8 cellular contexts compared by ENCODE assay signal in the genomic region with DNA sequence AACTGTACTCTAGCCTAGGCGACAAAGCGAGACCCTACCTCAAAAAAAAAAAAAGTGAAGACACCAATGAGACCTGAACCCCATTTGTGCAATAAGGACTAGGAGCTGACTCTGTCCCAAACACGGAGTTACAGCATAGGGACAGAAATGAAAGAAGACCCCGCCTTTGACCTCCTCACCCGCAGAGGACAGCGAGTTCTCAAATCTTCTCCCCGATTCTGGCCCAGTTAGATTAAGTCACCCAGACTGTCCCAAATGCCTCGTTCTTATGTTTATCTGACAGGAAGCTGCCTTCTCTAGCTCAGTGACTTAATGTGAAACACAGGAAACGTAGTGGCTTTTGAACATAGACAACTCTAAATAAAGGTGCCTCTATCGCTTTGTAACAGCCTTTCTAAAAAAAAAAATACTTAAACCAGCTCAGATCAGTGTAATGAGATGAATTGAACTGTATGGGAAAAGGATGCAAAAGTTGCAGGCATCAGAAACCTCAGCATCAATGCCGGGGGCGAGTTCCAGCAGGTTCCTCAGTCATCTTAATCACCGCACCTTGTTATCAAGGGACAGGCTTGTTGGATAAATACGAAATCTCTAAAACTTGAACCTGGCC. TPM values are rescaled to one million over a fixed set of nuclear protein-coding genes. Genes with fewer than 3 reads are reported as not detected.
DNase-seq lines count a peak whose midpoint lies in the region; ATAC-seq and TF ChIP-seq lines count a peak whose summit lies in the region.

No MANE protein-coding gene starts in this region.

- dilution Hi-C loops in IMR-90 (cut with HindIII; ENCODE audit: low sequenced_read_pairs, unreplicated experiment) = no loop called here

- peak overlapping the region; percentile 70 for H3K27ac ChIP-seq in CD4-positive, alpha-beta memory T cell (ENCODE audit: low read depth, low read length)
- H3K27ac ChIP-seq in IMR-90 (ENCODE audit: insufficient read depth, low read length) = 0 out of 2 replicates have a peak overlapping the region, but pooled peaks have one; percentile 1
- peak overlapping the region in 3 of 5 donors; percentile 27 to 65 (median 49) for H3K27ac ChIP-seq in adrenal gland
- peak overlapping the region; percentile 73 for H3K27ac ChIP-seq in muscle layer of colon (ENCODE audit: low read depth, low read length)

- no peak overlapping the region for H3K4ac ChIP-seq in IMR-90 (ENCODE audit: low read depth, low read length)

- H3K18ac ChIP-seq in IMR-90 (ENCODE audit: low read depth, low read length) = no peak overlapping the region

- H3K27ac Mint-ChIP-seq in CD4-positive, alpha-beta memory T cell = peak overlapping the region; percentile 92 to 99 (median 98)

- H3K9me3 Mint-ChIP-seq in CD4-positive, alpha-beta memory T cell = peaks cover 0 to 2% (median 0%) of the 10 kb centered on the region in 8 donors

- no peak overlapping the region for H2BK20ac ChIP-seq in IMR-90 (ENCODE audit: low read depth, low read length)

- intact Hi-C loops in CD4-positive, alpha-beta memory T cell (cut with micrococcal nuclease) = loop anchor here (1.0 to 2.0 kb wide), 4 partner anchors 8 to 44 kb away; no protein-coding TSS in a partner anchor
- intact Hi-C loops in IMR-90 (cut with micrococcal nuclease) (no loop called here), adrenal gland (cut with DNase I) (loop anchor here in 1 of 2 donors (10.0 kb wide), 1 partner anchor 88 kb away; no protein-coding TSS in a partner anchor)

- H4K8ac ChIP-seq in IMR-90 (ENCODE audit: low read depth in 2 of 2, low read length in 2 of 2) = no peak overlapping the region

- in situ Hi-C loops in IMR-90 (cut with MboI; ENCODE audit: low sequenced_read_pairs) = no loop called here

- peaks cover 65 to 98% (median 83%) of the 10 kb centered on the region in 4 donors for H3K4me1 Mint-ChIP-seq in CD4-positive, alpha-beta memory T cell

- POLR2A ChIA-PET in CD4-positive, alpha-beta memory T cell (lab: Charles Lee; ENCODE audit: partially characterized antibody) = interaction anchor here (0.8 to 59.9 kb wide), 15 partner anchors 5 to 112 kb away, joined by 3 to 2535 read pairs (median 5); a partner anchor contains a TSS
- POLR2A ChIA-PET in IMR-90 (lab: Charles Lee; ENCODE audit: unreplicated experiment) = interaction anchor here (1.1 kb wide), 1 partner anchor 12 kb away, joined by 3 read pairs; no protein-coding TSS in a partner anchor

- peak; percentile 78 to 86 (median 82) for DNase-seq in CD4-positive, alpha-beta memory T cell
- no peak for DNase-seq in IMR-90
- DNase-seq in adrenal gland = no peak
- no peak for DNase-seq in NCI-H748 treated with DMSO at 0.1 percent for 48 hours (lab: John Stamatoyannopoulos, UW)
- DNase-seq in COLO829 (ENCODE audit: low spot score) = no peak

- no peak for TF ChIP-seq CTCF in IMR-90 (conservative IDR thresholded peaks at IDR 0.05; ENCODE audit: low read depth, low read length)
- TF ChIP-seq CTCF in adrenal gland (IDR thresholded peaks at IDR 0.05) = no peak

- no peak overlapping the region for H4K5ac ChIP-seq in IMR-90 (ENCODE audit: low read depth, low read length)

- CTCF ChIA-PET in CD4-positive, alpha-beta memory T cell (lab: Charles Lee; ENCODE audit: partially characterized antibody) = interaction anchor here (0.6 to 6.7 kb wide), 22 partner anchors 9 to 612 kb away, joined by 3 to 54 read pairs (median 4); a partner anchor contains a TSS
- CTCF ChIA-PET in IMR-90 (lab: Yijun Ruan, JAX) = no interaction called here

- peak overlapping the region; percentile 13 for H3K4me3 ChIP-seq in CD4-positive, alpha-beta memory T cell (ENCODE audit: low read length in 2 of 2)
- H3K4me3 ChIP-seq in IMR-90 (ENCODE audit: insufficient read depth, low read depth, low read length) (no peak overlapping the region), adrenal gland (no peak overlapping the region), muscle layer of colon (ENCODE audit: low read depth in 1 of 2, low read length in 2 of 2) (no peak overlapping the region)

- H2BK15ac ChIP-seq in IMR-90 (ENCODE audit: low read depth, low read length) = no peak overlapping the region

- peak overlapping the region; percentile 13; the same call in 1 of the 2 replicates for H3K4me2 ChIP-seq in IMR-90 (ENCODE audit: low read depth, low read length)

- 67% methylated on average over 4 of the region's 14 CpGs; no CpG with 5 or more reads in 1 of the 2 experiments for WGBS in IMR-90 (ENCODE audit: extremely low coverage in 2 of 2, insufficient read length in 1 of 2), 2 experiments
- 53 to 65% (median 63%) methylated on average over 14 of the region's 14 CpGs for WGBS in adrenal gland, 4 donors

- H3K9ac ChIP-seq in IMR-90 (ENCODE audit: low read depth, low read length) = no peak overlapping the region; the same call in 1 of the 2 replicates
- H3K9ac ChIP-seq in muscle layer of colon (ENCODE audit: low read length) = no peak overlapping the region

- H3K23ac ChIP-seq in IMR-90 (ENCODE audit: low read depth, low read length) = peak overlapping the region; percentile 41; the same call in 1 of the 2 replicates

- H3K9me1 ChIP-seq in IMR-90 (ENCODE audit: insufficient read depth, low read length) = peaks cover 29% of the 10 kb centered on the region

- H3K79me1 ChIP-seq in IMR-90 (ENCODE audit: low read depth in 1 of 2, low read length in 2 of 2) = peaks cover 0 to 46% of the 10 kb centered on the region in 2 experiments; a peak in 2 of 4 replicates

- no peak overlapping the region for H3K56ac ChIP-seq in IMR-90 (ENCODE audit: extremely low read depth, insufficient read depth, low read length)

- ATAC-seq in IMR-90 (ENCODE audit: low read depth) = no peak
- ATAC-seq in HG02938 (IDR thresholded peaks at IDR 0.05; ENCODE audit: unreplicated experiment) = no peak
- no peak for ATAC-seq in HG03139 (IDR thresholded peaks at IDR 0.05; ENCODE audit: unreplicated experiment)

- no peaks in the 10 kb centered on the region for H3K27me3 ChIP-seq in CD4-positive, alpha-beta memory T cell (ENCODE audit: insufficient read depth, low read length)
- H3K27me3 ChIP-seq in IMR-90 (ENCODE audit: control insufficient read depth, insufficient read depth, low read length) (no peaks in the 10 kb centered on the region), adrenal gland (no peaks in the 10 kb centered on the region), muscle layer of colon (ENCODE audit: control insufficient read depth in 1 of 2, insufficient read depth in 2 of 2, low read length in 2 of 2) (no peaks in the 10 kb centered on the region)

- H3K36me3 Mint-ChIP-seq in CD4-positive, alpha-beta memory T cell = peaks cover 43 to 63% of the 10 kb centered on the region in 2 donors

- H2AK9ac ChIP-seq in IMR-90 (replicated peaks; ENCODE audit: low read depth, low read length, poor library complexity) = no peak overlapping the region

- H2BK5ac ChIP-seq in IMR-90 (ENCODE audit: low read depth, low read length, poor library complexity, severe bottlenecking) = no peak overlapping the region

- BruUV-seq in IMR-90 (replicated peaks; lab: Mats Ljungman, UMichigan) = no TSS peak

- no peak overlapping the region for H2BK120ac ChIP-seq in IMR-90 (ENCODE audit: low read depth, low read length)

- no peak for TF ChIP-seq RAD21 in IMR-90 (IDR thresholded peaks at IDR 0.05; ENCODE audit: low read length)

- no peak overlapping the region for H2AFZ ChIP-seq in IMR-90 (replicated peaks; ENCODE audit: low read length, poor library complexity)

- H3K4me1 ChIP-seq in CD4-positive, alpha-beta memory T cell (ENCODE audit: insufficient read depth, low read length) = peaks cover 99% of the 10 kb centered on the region
- peaks cover 44% of the 10 kb centered on the region for H3K4me1 ChIP-seq in IMR-90 (ENCODE audit: control insufficient read depth, insufficient read depth, low read length)
- peaks cover 41 to 89% of the 10 kb centered on the region in 2 donors for H3K4me1 ChIP-seq in adrenal gland (replicated peaks in 1 of 2)
- H3K4me1 ChIP-seq in muscle layer of colon (ENCODE audit: insufficient read depth, low read length) = peaks cover 84% of the 10 kb centered on the region

- no peak overlapping the region for H4K91ac ChIP-seq in IMR-90 (ENCODE audit: insufficient read depth, low read depth, low read length)

- no peak overlapping the region for H3K14ac ChIP-seq in IMR-90 (replicated peaks; ENCODE audit: low read depth, low read length)

- no peaks in the 10 kb centered on the region for H3K27me3 Mint-ChIP-seq in CD4-positive, alpha-beta memory T cell

- peak overlapping the region; percentile 75 to 93 (median 86) for H3K4me3 Mint-ChIP-seq in CD4-positive, alpha-beta memory T cell

- TF ChIP-seq POLR2A in IMR-90 (IDR thresholded peaks at IDR 0.05; ENCODE audit: low read depth, low read length) (no peak), adrenal gland (IDR thresholded peaks at IDR 0.05) (no peak)

- H3K36me3 ChIP-seq in CD4-positive, alpha-beta memory T cell (ENCODE audit: insufficient read depth, low read length) = peaks cover 6% of the 10 kb centered on the region
- H3K36me3 ChIP-seq in IMR-90 (ENCODE audit: control insufficient read depth, insufficient read depth, low read length) = peaks cover 51% of the 10 kb centered on the region
- H3K36me3 ChIP-seq in adrenal gland (replicated peaks in 1 of 2) = no peaks in the 10 kb centered on the region
- H3K36me3 ChIP-seq in muscle layer of colon (ENCODE audit: insufficient read depth, low read length) = peaks cover 12% of the 10 kb centered on the region

- H2AK5ac ChIP-seq in IMR-90 (ENCODE audit: low read depth, low read length) = no peak overlapping the region

- no peaks in the 10 kb centered on the region for H3K9me3 ChIP-seq in CD4-positive, alpha-beta memory T cell (ENCODE audit: control insufficient read depth in 1 of 2, low read length in 2 of 2)
- H3K9me3 ChIP-seq in IMR-90 (ENCODE audit: control insufficient read depth, insufficient read depth, low read length) (no peaks in the 10 kb centered on the region), adrenal gland (replicated peaks in 1 of 3) (no peaks in the 10 kb centered on the region), muscle layer of colon (ENCODE audit: low read length) (no peaks in the 10 kb centered on the region)

- peaks cover 100% of the 10 kb centered on the region for H4K20me1 ChIP-seq in IMR-90 (ENCODE audit: insufficient read depth, low read length)

TF ChIP-seq in IMR-90, 13 proteins besides CTCF, POLR2A, EP300 and RAD21 (continues in another document):
- TF ChIP-seq MXI1 (IDR thresholded peaks at IDR 0.05; ENCODE audit: borderline replicate concordance, low read depth, low read length) (no peak), RFX5 (IDR thresholded peaks at IDR 0.05; ENCODE audit: low read depth, low read length) (no peak), BHLHE40 (IDR thresholded peaks at IDR 0.05; ENCODE audit: low read depth, low read length) (no peak), MAFK (IDR thresholded peaks at IDR 0.05; ENCODE audit: low read depth, low read length) (no peak), SMC3 (IDR thresholded peaks at IDR 0.05; ENCODE audit: low read depth, low read length) (no peak)

RNA-seq across cellular contexts. Expression of a gene that starts 10.6 kb away (rescaled TPM):
- total RNA-seq in CD4-positive, alpha-beta memory T cell = 100 to 1,000 TPM; 717 to 734 TPM
- polyA plus RNA-seq in CD4-positive, alpha-beta memory T cell = 100 to 1,000 TPM in 1 of 2 donors, 10 to 100 TPM in 1; 17.3 to 476 TPM
- total RNA-seq in IMR-90 (2012; rRNA removed) (554 and 783 TPM in 2 replicates), adrenal gland (100 to 1,000 TPM; 294 to 427 (median 369) TPM)
- polyA plus RNA-seq in IMR-90 (2012; rRNA removed) (475 and 507 TPM in 2 replicates), adrenal gland (100 to 1,000 TPM in 2 of 3 donors, 10 to 100 TPM in 1; 96.2 to 164 (median 133) TPM)
- polyA plus RNA-seq in IMR-90 (2012; cell fraction: cytosol; rRNA removed) = 197 and 382 TPM in 2 replicates
- 449 and 493 TPM in 2 replicates for polyA plus RNA-seq in IMR-90 (2012; cell fraction: nucleus; rRNA removed; ENCODE audit: low replicate concordance)

Comparison
In these comparisons a context has a peak if more than half of its experiments do, and no peak if none do; other contexts are left out.
1. DNase-seq: peak in CD4-positive, alpha-beta memory T cell (5 of 5); none in IMR-90 (single experiment), adrenal gland (0 of 7), NCI-H748 treated with DMSO at 0.1 percent for 48 hours (single experiment) and COLO829 (single experiment).
2. H3K27ac ChIP-seq: peak in every context shown above with its lines; median percentile 73 in muscle layer of colon; 70 in CD4-positive, alpha-beta memory T cell; 49 in adrenal gland; 1 in IMR-90.
3. H3K4me3 ChIP-seq: peak in CD4-positive, alpha-beta memory T cell (2 of 2); none in IMR-90 (single experiment), adrenal gland (0 of 4) and muscle layer of colon (0 of 2).